Comparison of ENCODE assay signal across 9 cellular contexts in genomic region chr19:3585301-3586123, GRCh38. TPM values are rescaled to one million over a fixed set of nuclear protein-coding genes. Genes with fewer than 3 reads are reported as not detected.
DNase-seq lines count a peak whose midpoint lies in the region; ATAC-seq and TF ChIP-seq lines count a peak whose summit lies in the region.
"Had no signal": no experiment of that assay in that cellular context is flagged by ENCODE, and none has a peak within 500 bp of the region (broad histone marks: within the 10 kb centered on the region; RNA-seq: fewer than 3 reads in every experiment).

A gene with protein sequence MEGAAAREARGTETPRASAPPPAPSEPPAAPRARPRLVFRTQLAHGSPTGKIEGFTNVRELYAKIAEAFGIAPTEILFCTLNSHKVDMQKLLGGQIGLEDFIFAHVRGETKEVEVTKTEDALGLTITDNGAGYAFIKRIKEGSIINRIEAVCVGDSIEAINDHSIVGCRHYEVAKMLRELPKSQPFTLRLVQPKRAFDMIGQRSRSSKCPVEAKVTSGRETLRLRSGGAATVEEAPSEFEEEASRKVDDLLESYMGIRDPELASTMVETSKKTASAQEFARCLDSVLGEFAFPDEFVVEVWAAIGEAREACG (plus strand): TSS chr19:3585478. CDS start chr19:3585598, 120 bp downstream.

- H3K4me3 Mint-ChIP-seq in activated naive CD8-positive, alpha-beta T cell treated with anti-CD3 and anti-CD28 coated beads, Interleukin-2, amount 10 ng/mL, durations not matched to agents 7 days and 5 days: peak within 1 kb of the TSS; percentile 30
- no peak within 1 kb of the TSS for H3K4me3 Mint-ChIP-seq in activated naive CD8-positive, alpha-beta T cell treated with anti-CD3 and anti-CD28 coated beads for 36 hours

- H3K4me1 Mint-ChIP-seq in activated naive CD8-positive, alpha-beta T cell treated with anti-CD3 and anti-CD28 coated beads, Interleukin-2, amount 10 ng/mL, durations not matched to agents 7 days and 5 days: no peaks in the 10 kb centered on the region
- H3K4me1 Mint-ChIP-seq in activated naive CD8-positive, alpha-beta T cell treated with anti-CD3 and anti-CD28 coated beads for 36 hours: no peaks in the 10 kb centered on the region
- H3K4me1 Mint-ChIP-seq: CD4-positive, CD25-positive, alpha-beta regulatory T cell had no signal

- TF ChIP-seq POLR2A in right lobe of liver (IDR thresholded peaks at IDR 0.05) (no peak), tibial nerve (IDR thresholded peaks at IDR 0.05) (no peak)

- TF ChIP-seq EP300 in tibial nerve (IDR thresholded peaks at IDR 0.05): no peak

- H3K27ac Mint-ChIP-seq in activated naive CD8-positive, alpha-beta T cell treated with anti-CD3 and anti-CD28 coated beads, Interleukin-2, amount 10 ng/mL, durations not matched to agents 7 days and 5 days: no peak within 1 kb of the TSS
- H3K27ac Mint-ChIP-seq in activated naive CD8-positive, alpha-beta T cell treated with anti-CD3 and anti-CD28 coated beads for 36 hours: no peak within 1 kb of the TSS
- H3K27ac Mint-ChIP-seq: CD4-positive, CD25-positive, alpha-beta regulatory T cell had no signal

- peak; percentile 55 for DNase-seq in activated naive CD8-positive, alpha-beta T cell treated with anti-CD3 and anti-CD28 coated beads, Interleukin-2, amount 10 ng/mL, durations not matched to agents 7 days and 5 days
- DNase-seq in activated naive CD8-positive, alpha-beta T cell treated with anti-CD3 and anti-CD28 coated beads for 36 hours: no peak
- no peak for DNase-seq in astrocyte of the spinal cord (ENCODE audit: low read depth, low spot score)
- no peak for DNase-seq in right lobe of liver
- DNase-seq in tibial nerve (ENCODE audit: low spot score in 2 of 2): no peak
- no peak for DNase-seq in MG63
- no peak for DNase-seq in islet precursor cell
- no peak for DNase-seq in hypothalamus (lab: John Stamatoyannopoulos, UW)

- no peaks in the 10 kb centered on the region for H3K36me3 Mint-ChIP-seq in activated naive CD8-positive, alpha-beta T cell treated with anti-CD3 and anti-CD28 coated beads, Interleukin-2, amount 10 ng/mL, durations not matched to agents 7 days and 5 days
- H3K36me3 Mint-ChIP-seq in activated naive CD8-positive, alpha-beta T cell treated with anti-CD3 and anti-CD28 coated beads for 36 hours: no peaks in the 10 kb centered on the region
- H3K36me3 Mint-ChIP-seq: CD4-positive, CD25-positive, alpha-beta regulatory T cell had no signal

- POLR2A ChIA-PET in activated naive CD8-positive, alpha-beta T cell treated with anti-CD3 and anti-CD28 coated beads, Interleukin-2, amount 10 ng/mL, durations not matched to agents 7 days and 5 days (lab: Charles Lee): interaction anchor here (0.6 kb wide), 1 partner anchor 136 kb away, joined by 3 read pairs; no protein-coding TSS in a partner anchor

- H3K27ac ChIP-seq in right lobe of liver (no peak within 1 kb of the TSS), tibial nerve (peak within 1 kb of the TSS in 1 of 4 donors; percentile 3)

- intact Hi-C loops in right lobe of liver (cut with DNase I): no loop called here

- H3K9me3 Mint-ChIP-seq in activated naive CD8-positive, alpha-beta T cell treated with anti-CD3 and anti-CD28 coated beads, Interleukin-2, amount 10 ng/mL, durations not matched to agents 7 days and 5 days: no peaks in the 10 kb centered on the region
- H3K9me3 Mint-ChIP-seq in activated naive CD8-positive, alpha-beta T cell treated with anti-CD3 and anti-CD28 coated beads for 36 hours: no peaks in the 10 kb centered on the region

- H3K4me3 ChIP-seq in astrocyte of the spinal cord (ENCODE audit: low read depth, low read length) (peak within 1 kb of the TSS; percentile 36), right lobe of liver (peak within 1 kb of the TSS; percentile 12 to 28 (median 26)), tibial nerve (peak within 1 kb of the TSS; percentile 19 to 49 (median 32)), MG63 (no peak within 1 kb of the TSS)

- H3K36me3 ChIP-seq in right lobe of liver (no peaks in the 10 kb centered on the region), tibial nerve (no peaks in the 10 kb centered on the region), MG63 (no peaks in the 10 kb centered on the region)

- no peak for TF ChIP-seq CTCF in astrocyte of the spinal cord (IDR thresholded peaks at IDR 0.05; ENCODE audit: low read depth, low read length)
- no peak for TF ChIP-seq CTCF in right lobe of liver (IDR thresholded peaks at IDR 0.05)
- TF ChIP-seq CTCF in tibial nerve (IDR thresholded peaks at IDR 0.05): no peak

- ATAC-seq in activated naive CD8-positive, alpha-beta T cell treated with anti-CD3 and anti-CD28 coated beads, Interleukin-2, amount 10 ng/mL, durations not matched to agents 7 days and 5 days (ENCODE audit: low read depth): peak; percentile 39
- ATAC-seq in right lobe of liver: peak in 3 of 4 donors; percentile 16 to 27 (median 20)

- no peaks in the 10 kb centered on the region for H3K4me1 ChIP-seq in right lobe of liver
- peaks cover 0 to 16% (median 3%) of the 10 kb centered on the region in 4 donors for H3K4me1 ChIP-seq in tibial nerve

- peaks cover 3% of the 10 kb centered on the region for H3K27me3 Mint-ChIP-seq in activated naive CD8-positive, alpha-beta T cell treated with anti-CD3 and anti-CD28 coated beads, Interleukin-2, amount 10 ng/mL, durations not matched to agents 7 days and 5 days
- no peaks in the 10 kb centered on the region for H3K27me3 Mint-ChIP-seq in activated naive CD8-positive, alpha-beta T cell treated with anti-CD3 and anti-CD28 coated beads for 36 hours

- H3K9me3 ChIP-seq in right lobe of liver: no peaks in the 10 kb centered on the region
- H3K9me3 ChIP-seq in tibial nerve: no peaks in the 10 kb centered on the region
- no peaks in the 10 kb centered on the region for H3K9me3 ChIP-seq in MG63

- under 1% methylated on average over 17 of the region's 84 CpGs for WGBS in right lobe of liver (ENCODE audit: insufficient coverage, low coverage, low lambda C conversion rate, missing lambda C conversion rate)
- WGBS in tibial nerve, 2 donors: 3 to 6% methylated on average over 20 to 40 of the region's 84 CpGs

- H3K27me3 ChIP-seq in right lobe of liver: no peaks in the 10 kb centered on the region
- peaks cover 0 to 23% of the 10 kb centered on the region in 2 donors for H3K27me3 ChIP-seq in tibial nerve
- H3K27me3 ChIP-seq in MG63: 0 out of 2 replicates have a peak, but pooled peaks cover 4% of the 10 kb centered on the region

- in situ Hi-C loops in astrocyte of the spinal cord (cut with HindIII; ENCODE audit: low sequenced_read_pairs): no loop called here

RNA-seq across cellular contexts. Expression of the gene that starts here (rescaled TPM):
- total RNA-seq in activated naive CD8-positive, alpha-beta T cell treated with anti-CD3 and anti-CD28 coated beads, Interleukin-2, amount 10 ng/mL, durations not matched to agents 7 days and 5 days: 1 to 10 TPM; 1.4 to 1.5 TPM
- under 1 TPM; 0.32 to 0.43 TPM for total RNA-seq in activated naive CD8-positive, alpha-beta T cell treated with anti-CD3 and anti-CD28 coated beads for 36 hours
- total RNA-seq in right lobe of liver (1 to 10 TPM in 2 of 6 experiments, under 1 TPM in 4; 0.51 to 1.6 (median 0.80) TPM), tibial nerve (1 to 10 TPM in 2 of 4 donors, under 1 TPM in 2; 0.21 to 2.4 (median 1.1) TPM)
- not detected in 2 replicates for total RNA-seq in MG63 (2014; rRNA removed; shearing (Covaris generic); ENCODE audit: low replicate concordance)
